Comparison of ENCODE assay signal across 10 cellular contexts in genomic region chr1:25711555-25712298, GRCh38.
DNase-seq lines count a peak whose midpoint lies in the region; ATAC-seq and TF ChIP-seq lines count a peak whose summit lies in the region.
"Had no signal": no experiment of that assay in that cellular context is flagged by ENCODE, and none has a peak within 500 bp of the region (broad histone marks: within the 10 kb centered on the region; RNA-seq: fewer than 3 reads in every experiment).

No MANE protein-coding gene starts in this region.

- H3K36me3 Mint-ChIP-seq in stimulated activated effector memory CD8-positive, alpha-beta T cell treated with anti-CD3 and anti-CD28 coated beads, Interleukin-12 subunit alpha, Interleukin-12 subunit beta, amount 100 ng/mL, for 72 hours: no peaks in the 10 kb centered on the region

- peak; percentile 92 for ATAC-seq in stimulated activated effector memory CD8-positive, alpha-beta T cell treated with anti-CD3 and anti-CD28 coated beads, Interleukin-12 subunit alpha, Interleukin-12 subunit beta, amount 100 ng/mL, for 72 hours
- ATAC-seq: Panc1 had no signal

- no peaks in the 10 kb centered on the region for H3K36me3 ChIP-seq in OCI-LY7 (ENCODE audit: insufficient read depth, low read length)
- H3K36me3 ChIP-seq in thyroid gland: no peaks in the 10 kb centered on the region
- no peaks in the 10 kb centered on the region for H3K36me3 ChIP-seq in prostate gland
- H3K36me3 ChIP-seq: uterus had no signal

- H3K4me3 Mint-ChIP-seq in stimulated activated effector memory CD8-positive, alpha-beta T cell treated with anti-CD3 and anti-CD28 coated beads, Interleukin-12 subunit alpha, Interleukin-12 subunit beta, amount 100 ng/mL, for 72 hours: peak overlapping the region; percentile 25

- peaks cover 17% of the 10 kb centered on the region for H3K4me1 Mint-ChIP-seq in stimulated activated effector memory CD8-positive, alpha-beta T cell treated with anti-CD3 and anti-CD28 coated beads, Interleukin-12 subunit alpha, Interleukin-12 subunit beta, amount 100 ng/mL, for 72 hours

- no peak overlapping the region; the same call in 1 of the 2 replicates for H2AFZ ChIP-seq in OCI-LY7 (ENCODE audit: low read length)

- peak; percentile 48 for DNase-seq in OCI-LY7 (ENCODE audit: low spot score)
- DNase-seq in activated T-cell treated with anti-CD3 and anti-CD28 coated beads, Interleukin-2, amount 50 U/mL, for 1 hour: peak; percentile 52
- peak; percentile 55 for DNase-seq in hepatic stellate cell (ENCODE audit: low spot score)
- no peak for DNase-seq in stimulated activated effector memory CD8-positive, alpha-beta T cell treated with anti-CD3 and anti-CD28 coated beads, Interleukin-12 subunit alpha, Interleukin-12 subunit beta, amount 100 ng/mL, for 72 hours (ENCODE audit: low spot score in 2 of 2)
- DNase-seq in NCI-H1105 (lab: John Stamatoyannopoulos, UW): no peak
- DNase-seq in HUDEP-2 (lab: John Stamatoyannopoulos, UW; ENCODE audit: unreplicated experiment in 76 of 76): no peak
- no peak for DNase-seq in thyroid gland
- DNase-seq in prostate gland (ENCODE audit: low spot score): no peak

- no peak overlapping the region for H3K27ac ChIP-seq in OCI-LY7 (ENCODE audit: low read depth, low read length, poor library complexity, severe bottlenecking)
- peak overlapping the region in 1 of 3 donors; percentile 64 for H3K27ac ChIP-seq in thyroid gland
- H3K27ac ChIP-seq in prostate gland: no peak overlapping the region
- H3K27ac ChIP-seq: uterus had no signal

- H3K4me1 ChIP-seq in OCI-LY7 (ENCODE audit: insufficient read depth, low read length, poor library complexity, severe bottlenecking): peaks cover 6% of the 10 kb centered on the region
- H3K4me1 ChIP-seq in thyroid gland: peaks cover 45 to 65% of the 10 kb centered on the region in 2 donors
- H3K4me1 ChIP-seq in prostate gland (replicated peaks): no peaks in the 10 kb centered on the region

- H3K27me3 ChIP-seq in thyroid gland: no peaks in the 10 kb centered on the region
- H3K27me3 ChIP-seq in prostate gland (replicated peaks; ENCODE audit: insufficient read depth): no peaks in the 10 kb centered on the region
- H3K27me3 ChIP-seq: uterus had no signal

- 75 to 84% methylated on average over 16 of the region's 16 CpGs for WGBS in thyroid gland, 2 donors
- WGBS in prostate gland: 57% methylated on average over 16 of the region's 16 CpGs

- no peak for TF ChIP-seq CTCF in OCI-LY7 (conservative IDR thresholded peaks at IDR 0.05; ENCODE audit: low read length)
- no peak for TF ChIP-seq CTCF in thyroid gland (IDR thresholded peaks at IDR 0.05)
- TF ChIP-seq CTCF in prostate gland (IDR thresholded peaks at IDR 0.05): no peak

- no peaks in the 10 kb centered on the region for H4K20me1 ChIP-seq in OCI-LY7 (ENCODE audit: insufficient read depth, low read length)

- peak overlapping the region; percentile 72 for H3K27ac Mint-ChIP-seq in stimulated activated effector memory CD8-positive, alpha-beta T cell treated with anti-CD3 and anti-CD28 coated beads, Interleukin-12 subunit alpha, Interleukin-12 subunit beta, amount 100 ng/mL, for 72 hours

- peak overlapping the region; percentile 32 for H3K4me2 ChIP-seq in OCI-LY7 (ENCODE audit: low read length)

- no peaks in the 10 kb centered on the region for H3K9me3 Mint-ChIP-seq in stimulated activated effector memory CD8-positive, alpha-beta T cell treated with anti-CD3 and anti-CD28 coated beads, Interleukin-12 subunit alpha, Interleukin-12 subunit beta, amount 100 ng/mL, for 72 hours

- POLR2A ChIA-PET in OCI-LY7 (lab: Charles Lee): interaction anchor here (1.0 to 1.2 kb wide), 2 partner anchors 14 to 63 kb away, joined by 3 to 4 read pairs; no protein-coding TSS in a partner anchor

- H3K9me2 ChIP-seq in OCI-LY7 (ENCODE audit: insufficient read depth, low read length): no peaks in the 10 kb centered on the region

- intact Hi-C loops in OCI-LY7 (cut with micrococcal nuclease; ENCODE audit: unreplicated experiment) (no loop called here), thyroid gland (cut with DNase I) (no loop called here), prostate gland (cut with DNase I) (no loop called here)

- CTCF ChIA-PET in OCI-LY7 (lab: Charles Lee; ENCODE audit: unreplicated experiment): no interaction called here

- no TSS peak for BruUV-seq in OCI-LY7 (replicated peaks; lab: Mats Ljungman, UMichigan)

- no peak for TF ChIP-seq POLR2A in thyroid gland (IDR thresholded peaks at IDR 0.05)
- TF ChIP-seq POLR2A in prostate gland (IDR thresholded peaks at IDR 0.05): no peak

- H3K4me3 ChIP-seq in OCI-LY7 (ENCODE audit: low read depth, low read length, poor library complexity, severe bottlenecking) (no peak overlapping the region), thyroid gland (replicated peaks in 1 of 3) (no peak overlapping the region), prostate gland (no peak overlapping the region)
- H3K4me3 ChIP-seq: uterus had no signal

- no peaks in the 10 kb centered on the region for H3K79me2 ChIP-seq in OCI-LY7 (ENCODE audit: insufficient read depth, low read depth, low read length)

- no peaks in the 10 kb centered on the region for H3K9me3 ChIP-seq in OCI-LY7 (ENCODE audit: low read length)
- H3K9me3 ChIP-seq in thyroid gland: no peaks in the 10 kb centered on the region
- H3K9me3 ChIP-seq in prostate gland: no peaks in the 10 kb centered on the region
- H3K9me3 ChIP-seq: uterus had no signal

Comparison
In these comparisons a context has a peak if more than half of its experiments do, and no peak if none do; other contexts are left out.
1. DNase-seq: peak in OCI-LY7 (single experiment), activated T-cell treated with anti-CD3 and anti-CD28 coated beads, Interleukin-2, amount 50 U/mL, for 1 hour (single experiment) and hepatic stellate cell (single experiment); none in stimulated activated effector memory CD8-positive, alpha-beta T cell treated with anti-CD3 and anti-CD28 coated beads, Interleukin-12 subunit alpha, Interleukin-12 subunit beta, amount 100 ng/mL, for 72 hours (0 of 2), NCI-H1105 (single experiment), HUDEP-2 (0 of 76), thyroid gland (0 of 2) and prostate gland (single experiment).